Comparison of ENCODE assay signal across 17 cellular contexts in the genomic region with DNA sequence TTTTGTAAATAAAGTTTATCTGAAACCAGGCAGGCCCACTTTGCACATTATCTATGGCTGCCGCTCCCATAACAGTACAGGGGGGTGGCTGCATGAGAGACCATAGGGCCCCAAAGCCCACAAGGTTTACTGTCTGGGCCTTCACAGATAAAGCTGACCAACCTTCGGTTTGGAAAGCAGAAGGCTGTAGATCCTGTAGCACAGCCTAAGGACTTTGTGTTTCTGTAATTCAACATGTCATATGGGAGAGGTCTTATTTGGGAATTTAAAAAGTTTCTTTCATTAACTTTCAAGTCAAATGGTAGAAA.
"Had no signal": no experiment of that assay in that cellular context is flagged by ENCODE, and none has a peak within 500 bp of the region (broad histone marks: within the 10 kb centered on the region; RNA-seq: fewer than 3 reads in every experiment).

No MANE protein-coding gene starts in this region.

- H3K27me3 ChIP-seq: pancreas, suprapubic skin had no signal

- DNase-seq: activated B cell treated with CpG ODN at 0.5 μM for 24 hours; activated CD4-positive, alpha-beta T cell treated with anti-CD3 and anti-CD28 coated beads, Interleukin-2, amount 10 ng/mL, durations not matched to agents 24 days and 14 days; activated CD8-positive, alpha-beta memory T cell treated with anti-CD3 and anti-CD28 coated beads, Interleukin-2, amount 50 U/mL, for 4 hours; activated CD8-positive, alpha-beta T cell treated with anti-CD3 and anti-CD28 coated beads, Interleukin-2, amount 10 ng/mL, durations not matched to agents 7 days and 5 days; activated effector memory CD4-positive, alpha-beta T cell treated with anti-CD3 and anti-CD28 coated beads, Interleukin-2, amount 50 U/mL, for 16 hours; activated T-cell treated with anti-CD3 and anti-CD28 coated beads, Interleukin-2, amount 50 U/mL, for 48 hours; adrenal gland; midbrain; pancreas; retina; stimulated activated CD4-positive, alpha-beta T cell treated with anti-CD3 and anti-CD28 coated beads, Interleukin-4, amount 100 ng/mL, for 24 hours; stimulated activated naive CD4-positive, alpha-beta T cell; trophoblast cell had no signal

- H3K4me1 ChIP-seq: adrenal gland, pancreas had no signal

- H3K9me3 ChIP-seq: adrenal gland, pancreas, suprapubic skin had no signal

- H3K27ac ChIP-seq: adrenal gland, pancreas, SK-N-MC, skin epidermis, suprapubic skin had no signal

- H3K4me3 ChIP-seq: adrenal gland, lung, pancreas, SK-N-MC, skin epidermis, suprapubic skin had no signal

- ATAC-seq: activated CD8-positive, alpha-beta T cell treated with anti-CD3 and anti-CD28 coated beads, Interleukin-2, amount 10 ng/mL, durations not matched to agents 7 days and 5 days; pancreas had no signal

- H3K36me3 ChIP-seq: adrenal gland, pancreas, suprapubic skin had no signal
